ENCODE assay signal across 2 cellular contexts in genomic region chr5:111722016-111722591, GRCh38.
TF ChIP-seq lines count a peak whose summit lies in the region.

No MANE protein-coding gene starts in this region.

TF ChIP-seq in WTC11, 78 proteins besides CTCF, POLR2A, EP300 and RAD21 (continues in another document):
- TF ChIP-seq FOXP1 (CRISPR knock-in tag; IDR thresholded peaks at IDR 0.05; ENCODE audit: borderline replicate concordance) = no peak
- TF ChIP-seq FOXK1 (CRISPR knock-in tag; IDR thresholded peaks at IDR 0.05) = no peak
- no peak for TF ChIP-seq E2F1 (CRISPR knock-in tag; IDR thresholded peaks at IDR 0.05)
- TF ChIP-seq ATF1 (CRISPR knock-in tag; IDR thresholded peaks at IDR 0.05) = no peak
- no peak for TF ChIP-seq MAX (CRISPR knock-in tag; IDR thresholded peaks at IDR 0.05)
- TF ChIP-seq ZNF425 (CRISPR knock-in tag; conservative IDR thresholded peaks at IDR 0.05) = no peak
- TF ChIP-seq, protein P1, sequence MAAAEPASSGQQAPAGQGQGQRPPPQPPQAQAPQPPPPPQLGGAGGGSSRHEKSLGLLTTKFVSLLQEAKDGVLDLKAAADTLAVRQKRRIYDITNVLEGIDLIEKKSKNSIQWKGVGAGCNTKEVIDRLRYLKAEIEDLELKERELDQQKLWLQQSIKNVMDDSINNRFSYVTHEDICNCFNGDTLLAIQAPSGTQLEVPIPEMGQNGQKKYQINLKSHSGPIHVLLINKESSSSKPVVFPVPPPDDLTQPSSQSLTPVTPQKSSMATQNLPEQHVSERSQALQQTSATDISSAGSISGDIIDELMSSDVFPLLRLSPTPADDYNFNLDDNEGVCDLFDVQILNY (CRISPR knock-in tag; IDR thresholded peaks at IDR 0.05) = no peak
- no peak for TF ChIP-seq ELF4 (CRISPR knock-in tag; IDR thresholded peaks at IDR 0.05; ENCODE audit: low read depth)
- no peak for TF ChIP-seq HMGXB4 (CRISPR knock-in tag; IDR thresholded peaks at IDR 0.05)
- TF ChIP-seq PRRX2 (CRISPR knock-in tag; IDR thresholded peaks at IDR 0.05) = no peak
- TF ChIP-seq, protein P2, sequence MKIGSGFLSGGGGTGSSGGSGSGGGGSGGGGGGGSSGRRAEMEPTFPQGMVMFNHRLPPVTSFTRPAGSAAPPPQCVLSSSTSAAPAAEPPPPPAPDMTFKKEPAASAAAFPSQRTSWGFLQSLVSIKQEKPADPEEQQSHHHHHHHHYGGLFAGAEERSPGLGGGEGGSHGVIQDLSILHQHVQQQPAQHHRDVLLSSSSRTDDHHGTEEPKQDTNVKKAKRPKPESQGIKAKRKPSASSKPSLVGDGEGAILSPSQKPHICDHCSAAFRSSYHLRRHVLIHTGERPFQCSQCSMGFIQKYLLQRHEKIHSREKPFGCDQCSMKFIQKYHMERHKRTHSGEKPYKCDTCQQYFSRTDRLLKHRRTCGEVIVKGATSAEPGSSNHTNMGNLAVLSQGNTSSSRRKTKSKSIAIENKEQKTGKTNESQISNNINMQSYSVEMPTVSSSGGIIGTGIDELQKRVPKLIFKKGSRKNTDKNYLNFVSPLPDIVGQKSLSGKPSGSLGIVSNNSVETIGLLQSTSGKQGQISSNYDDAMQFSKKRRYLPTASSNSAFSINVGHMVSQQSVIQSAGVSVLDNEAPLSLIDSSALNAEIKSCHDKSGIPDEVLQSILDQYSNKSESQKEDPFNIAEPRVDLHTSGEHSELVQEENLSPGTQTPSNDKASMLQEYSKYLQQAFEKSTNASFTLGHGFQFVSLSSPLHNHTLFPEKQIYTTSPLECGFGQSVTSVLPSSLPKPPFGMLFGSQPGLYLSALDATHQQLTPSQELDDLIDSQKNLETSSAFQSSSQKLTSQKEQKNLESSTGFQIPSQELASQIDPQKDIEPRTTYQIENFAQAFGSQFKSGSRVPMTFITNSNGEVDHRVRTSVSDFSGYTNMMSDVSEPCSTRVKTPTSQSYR (CRISPR knock-in tag; IDR thresholded peaks at IDR 0.05) = no peak
- TF ChIP-seq ZNF512 (CRISPR knock-in tag; IDR thresholded peaks at IDR 0.05; ENCODE audit: borderline replicate concordance) = no peak

TF ChIP-seq in HepG2, 621 proteins besides CTCF, POLR2A, EP300 and RAD21:
- TF ChIP-seq, protein P3, sequence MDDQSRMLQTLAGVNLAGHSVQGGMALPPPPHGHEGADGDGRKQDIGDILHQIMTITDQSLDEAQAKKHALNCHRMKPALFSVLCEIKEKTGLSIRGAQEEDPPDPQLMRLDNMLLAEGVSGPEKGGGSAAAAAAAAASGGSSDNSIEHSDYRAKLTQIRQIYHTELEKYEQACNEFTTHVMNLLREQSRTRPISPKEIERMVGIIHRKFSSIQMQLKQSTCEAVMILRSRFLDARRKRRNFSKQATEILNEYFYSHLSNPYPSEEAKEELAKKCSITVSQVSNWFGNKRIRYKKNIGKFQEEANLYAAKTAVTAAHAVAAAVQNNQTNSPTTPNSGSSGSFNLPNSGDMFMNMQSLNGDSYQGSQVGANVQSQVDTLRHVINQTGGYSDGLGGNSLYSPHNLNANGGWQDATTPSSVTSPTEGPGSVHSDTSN (CRISPR knock-in tag; IDR thresholded peaks at IDR 0.05; ENCODE audit: borderline replicate concordance) = no peak
- TF ChIP-seq DDIT3 (CRISPR knock-in tag; IDR thresholded peaks at IDR 0.05) = no peak
- no peak for TF ChIP-seq YEATS4 (CRISPR knock-in tag; IDR thresholded peaks at IDR 0.05; ENCODE audit: borderline replicate concordance)
- TF ChIP-seq, protein P4, sequence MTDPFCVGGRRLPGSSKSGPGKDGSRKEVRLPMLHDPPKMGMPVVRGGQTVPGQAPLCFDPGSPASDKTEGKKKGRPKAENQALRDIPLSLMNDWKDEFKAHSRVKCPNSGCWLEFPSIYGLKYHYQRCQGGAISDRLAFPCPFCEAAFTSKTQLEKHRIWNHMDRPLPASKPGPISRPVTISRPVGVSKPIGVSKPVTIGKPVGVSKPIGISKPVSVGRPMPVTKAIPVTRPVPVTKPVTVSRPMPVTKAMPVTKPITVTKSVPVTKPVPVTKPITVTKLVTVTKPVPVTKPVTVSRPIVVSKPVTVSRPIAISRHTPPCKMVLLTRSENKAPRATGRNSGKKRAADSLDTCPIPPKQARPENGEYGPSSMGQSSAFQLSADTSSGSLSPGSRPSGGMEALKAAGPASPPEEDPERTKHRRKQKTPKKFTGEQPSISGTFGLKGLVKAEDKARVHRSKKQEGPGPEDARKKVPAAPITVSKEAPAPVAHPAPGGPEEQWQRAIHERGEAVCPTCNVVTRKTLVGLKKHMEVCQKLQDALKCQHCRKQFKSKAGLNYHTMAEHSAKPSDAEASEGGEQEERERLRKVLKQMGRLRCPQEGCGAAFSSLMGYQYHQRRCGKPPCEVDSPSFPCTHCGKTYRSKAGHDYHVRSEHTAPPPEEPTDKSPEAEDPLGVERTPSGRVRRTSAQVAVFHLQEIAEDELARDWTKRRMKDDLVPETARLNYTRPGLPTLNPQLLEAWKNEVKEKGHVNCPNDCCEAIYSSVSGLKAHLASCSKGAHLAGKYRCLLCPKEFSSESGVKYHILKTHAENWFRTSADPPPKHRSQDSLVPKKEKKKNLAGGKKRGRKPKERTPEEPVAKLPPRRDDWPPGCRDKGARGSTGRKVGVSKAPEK (CRISPR knock-in tag; IDR thresholded peaks at IDR 0.05; ENCODE audit: borderline replicate concordance) = no peak
- TF ChIP-seq SP140L (CRISPR knock-in tag; IDR thresholded peaks at IDR 0.05; ENCODE audit: borderline replicate concordance) = no peak
- no peak for TF ChIP-seq FOSL2 (CRISPR knock-in tag; IDR thresholded peaks at IDR 0.05)
- TF ChIP-seq HES4 (CRISPR knock-in tag; IDR thresholded peaks at IDR 0.05; ENCODE audit: borderline replicate concordance) = no peak
- TF ChIP-seq, protein P5, sequence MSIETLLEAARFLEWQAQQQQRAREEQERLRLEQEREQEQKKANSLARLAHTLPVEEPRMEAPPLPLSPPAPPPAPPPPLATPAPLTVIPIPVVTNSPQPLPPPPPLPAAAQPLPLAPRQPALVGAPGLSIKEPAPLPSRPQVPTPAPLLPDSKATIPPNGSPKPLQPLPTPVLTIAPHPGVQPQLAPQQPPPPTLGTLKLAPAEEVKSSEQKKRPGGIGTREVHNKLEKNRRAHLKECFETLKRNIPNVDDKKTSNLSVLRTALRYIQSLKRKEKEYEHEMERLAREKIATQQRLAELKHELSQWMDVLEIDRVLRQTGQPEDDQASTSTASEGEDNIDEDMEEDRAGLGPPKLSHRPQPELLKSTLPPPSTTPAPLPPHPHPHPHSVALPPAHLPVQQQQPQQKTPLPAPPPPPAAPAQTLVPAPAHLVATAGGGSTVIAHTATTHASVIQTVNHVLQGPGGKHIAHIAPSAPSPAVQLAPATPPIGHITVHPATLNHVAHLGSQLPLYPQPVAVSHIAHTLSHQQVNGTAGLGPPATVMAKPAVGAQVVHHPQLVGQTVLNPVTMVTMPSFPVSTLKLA (IDR thresholded peaks at IDR 0.05) = no peak
- TF ChIP-seq CBX1 (IDR thresholded peaks at IDR 0.05; ENCODE audit: low read depth) = no peak
- no peak for TF ChIP-seq SP1 (IDR thresholded peaks at IDR 0.05)
- TF ChIP-seq SP1 (CRISPR knock-in tag; IDR thresholded peaks at IDR 0.05) = no peak
- no peak for TF ChIP-seq SOX13 (IDR thresholded peaks at IDR 0.05)
- TF ChIP-seq SOX13 (CRISPR knock-in tag; conservative IDR thresholded peaks at IDR 0.05 in 1 of 2, IDR thresholded peaks at IDR 0.05 in 1 of 2) = no peak
- TF ChIP-seq DZIP1 (CRISPR knock-in tag; IDR thresholded peaks at IDR 0.05) = no peak
- no peak for TF ChIP-seq ZNF326 (CRISPR knock-in tag; IDR thresholded peaks at IDR 0.05; ENCODE audit: borderline replicate concordance)
